ENCODE assay signal across 11 cellular contexts in the genomic region with DNA sequence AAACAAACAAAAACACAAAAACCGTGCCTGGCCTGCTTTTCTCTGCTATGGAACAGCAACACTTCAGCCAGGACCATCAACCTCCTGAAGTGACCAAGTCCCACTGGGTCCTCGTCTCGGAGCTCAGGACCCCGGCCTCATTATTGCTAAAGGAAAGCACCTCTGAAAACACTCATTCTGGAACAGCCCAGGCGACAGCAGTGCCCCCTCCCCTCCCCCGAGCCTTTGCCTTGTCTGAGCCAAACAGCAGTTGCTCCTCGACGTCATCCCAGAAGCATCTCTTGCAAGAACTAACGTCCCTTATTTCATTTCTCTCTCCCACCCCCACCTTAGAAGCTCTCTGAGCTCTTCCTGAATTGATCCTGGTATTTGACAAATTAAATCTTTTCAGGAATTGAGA. TPM values are rescaled to one million over a fixed set of nuclear protein-coding genes. Genes with fewer than 3 reads are reported as not detected.
"Had no signal": no experiment of that assay in that cellular context is flagged by ENCODE, and none has a peak within 500 bp of the region (broad histone marks: within the 10 kb centered on the region; RNA-seq: fewer than 3 reads in every experiment).

No MANE protein-coding gene starts in this region.

- ATAC-seq: activated naive CD4-positive, alpha-beta T cell treated with anti-CD3 and anti-CD28 coated beads, Interleukin-2, amount 50 U/mL, for 72 hours; left colon had no signal

- H3K4me3 Mint-ChIP-seq: endodermal cell; T-helper 1 cell treated with Interleukin-12 subunit alpha and Interleukin-12 subunit beta and Interleukin-4 antibody, amounts not matched to agents 30 μg/mL and 1 μg/mL, for 36 hours had no signal

- H3K9me3 Mint-ChIP-seq: activated naive CD4-positive, alpha-beta T cell treated with anti-CD3 and anti-CD28 coated beads, Interleukin-2, amount 50 U/mL, for 72 hours; endodermal cell; T-helper 1 cell treated with Interleukin-12 subunit alpha and Interleukin-12 subunit beta and Interleukin-4 antibody, amounts not matched to agents 30 μg/mL and 1 μg/mL, for 36 hours had no signal

- DNase-seq: activated CD4-positive, alpha-beta T cell treated with anti-CD3 and anti-CD28 coated beads, Interleukin-2, amount 50 U/mL, for 1 hour; endodermal cell; erythroblast; left colon; stimulated activated CD4-positive, alpha-beta T cell treated with anti-CD3 and anti-CD28 coated beads, Interleukin-4, amount 100 ng/mL, for 4 hours had no signal

- H3K27ac Mint-ChIP-seq: activated naive CD4-positive, alpha-beta T cell treated with anti-CD3 and anti-CD28 coated beads, Interleukin-2, amount 50 U/mL, for 72 hours; endodermal cell; T-helper 1 cell treated with Interleukin-12 subunit alpha and Interleukin-12 subunit beta and Interleukin-4 antibody, amounts not matched to agents 30 μg/mL and 1 μg/mL, for 36 hours had no signal

- H3K27me3 ChIP-seq: tibial nerve had no signal

- H3K4me3 ChIP-seq: tibial nerve had no signal

- H3K9me3 ChIP-seq: tibial nerve had no signal

- H3K36me3 Mint-ChIP-seq: activated naive CD4-positive, alpha-beta T cell treated with anti-CD3 and anti-CD28 coated beads, Interleukin-2, amount 50 U/mL, for 72 hours had no signal

- FAIRE-seq: TTC549 had no signal

RNA-seq across cellular contexts. Expression of a gene that starts 27.4 kb away (rescaled TPM):
- total RNA-seq: activated naive CD4-positive, alpha-beta T cell treated with anti-CD3 and anti-CD28 coated beads, Interleukin-2, amount 50 U/mL, for 72 hours; dermis microvascular lymphatic vessel endothelial cell; lung microvascular endothelial cell had no signal
